In the genomic region with DNA sequence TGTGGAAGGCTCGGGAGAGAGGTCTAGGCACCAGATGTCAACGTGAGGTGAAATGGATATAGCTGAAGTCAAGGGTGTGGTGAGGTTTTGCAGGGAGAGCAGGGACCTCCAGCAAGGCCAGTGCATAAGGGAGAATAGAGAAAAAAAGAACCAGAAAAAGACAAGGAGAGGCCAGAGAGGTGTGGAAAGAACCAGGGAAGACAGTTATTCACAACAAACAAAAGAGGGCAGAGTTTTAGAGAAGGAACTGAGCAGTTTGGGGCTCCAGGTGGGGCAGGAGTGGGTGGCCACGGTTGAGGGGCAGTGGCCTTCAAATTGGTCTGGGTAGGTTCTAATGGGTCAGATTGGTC, we compare ENCODE assay signal across 8 cellular contexts. TPM values are rescaled to one million over a fixed set of nuclear protein-coding genes. Genes with fewer than 3 reads are reported as not detected.
A peak's percentile ranks its signal among the peaks of the same experiment; 100 is the strongest.
DNase-seq lines count a peak whose midpoint lies in the region; ATAC-seq and TF ChIP-seq lines count a peak whose summit lies in the region.

No MANE protein-coding gene starts in this region.

- no peak for ATAC-seq in GM21529 (IDR thresholded peaks at IDR 0.05; ENCODE audit: unreplicated experiment)
- ATAC-seq in GM18873 (IDR thresholded peaks at IDR 0.05; ENCODE audit: low FRiP score, unreplicated experiment) = no peak

- H3K4me1 ChIP-seq in A673 (ENCODE audit: insufficient read depth, low read length, poor library complexity, severe bottlenecking) (peaks cover 12% of the 10 kb centered on the region), mononuclear cell (ENCODE audit: insufficient read depth, low read length) (peaks cover 29% of the 10 kb centered on the region)

- H3K4me1 Mint-ChIP-seq in IgD-negative memory B cell = peaks cover 13 to 22% (median 21%) of the 10 kb centered on the region in 3 donors

- H3K9me3 ChIP-seq in A673 (ENCODE audit: low read depth, low read length, poor library complexity, severe bottlenecking) (no peaks in the 10 kb centered on the region), mononuclear cell (ENCODE audit: low read depth, low read length) (no peaks in the 10 kb centered on the region)

- TF ChIP-seq CTCF in A673 (conservative IDR thresholded peaks at IDR 0.05; ENCODE audit: low read depth, low read length) = no peak
- TF ChIP-seq CTCF in brain microvascular endothelial cell (IDR thresholded peaks at IDR 0.05; ENCODE audit: low read depth, low read length, missing control alignments) = no peak

- no peaks in the 10 kb centered on the region for H3K9me3 Mint-ChIP-seq in IgD-negative memory B cell

- in situ Hi-C loops in brain microvascular endothelial cell (cut with HindIII; ENCODE audit: low pct_ligation_motif_present, low sequenced_read_pairs) = no loop called here

- peak overlapping the region; percentile 56 for H3K4me3 ChIP-seq in A673 (ENCODE audit: low read depth, low read length, poor library complexity, severe bottlenecking)
- H3K4me3 ChIP-seq in brain microvascular endothelial cell (ENCODE audit: low read depth, low read length) = peak overlapping the region; percentile 71
- H3K4me3 ChIP-seq in mononuclear cell (ENCODE audit: low read length) = peak overlapping the region; percentile 93

- TSS peak; percentile 35 for BruUV-seq in A673 (replicated peaks; lab: Mats Ljungman, UMichigan)

- DNase-seq in A673 (ENCODE audit: low spot score) (no peak), brain microvascular endothelial cell (no peak)
- DNase-seq in activated effector memory CD4-positive, alpha-beta T cell treated with anti-CD3 and anti-CD28 coated beads, Interleukin-2, amount 50 U/mL, for 16 hours = no peak
- DNase-seq in stimulated activated CD4-positive, alpha-beta T cell treated with anti-CD3 and anti-CD28 coated beads, Interleukin-15, amount 100 ng/mL, for 24 hours = no peak

- POLR2A ChIA-PET in A673 (lab: Charles Lee; ENCODE audit: low non-redundant PET) = interaction anchor here (0.6 kb wide), 1 partner anchor 12 kb away, joined by 5 read pairs; a partner anchor contains a TSS

- no peaks in the 10 kb centered on the region for H3K27me3 Mint-ChIP-seq in IgD-negative memory B cell

- H3K27me3 ChIP-seq in A673 (replicated peaks; ENCODE audit: insufficient read depth, low read depth, low read length, poor library complexity) (no peaks in the 10 kb centered on the region), brain microvascular endothelial cell (replicated peaks) (no peaks in the 10 kb centered on the region), mononuclear cell (ENCODE audit: insufficient read depth, low read length) (no peaks in the 10 kb centered on the region)

- CTCF ChIA-PET in A673 (lab: Charles Lee) = interaction anchor here (0.6 to 2.8 kb wide), 5 partner anchors 36 to 264 kb away, joined by 3 to 21 read pairs (median 7); no protein-coding TSS in a partner anchor

- peak overlapping the region; percentile 89 to 97 (median 94) for H3K4me3 Mint-ChIP-seq in IgD-negative memory B cell

- intact Hi-C loops in A673 (cut with micrococcal nuclease; ENCODE audit: unreplicated experiment) = loop anchor here (2.0 to 5.0 kb wide), 4 partner anchors 35 to 251 kb away; no protein-coding TSS in a partner anchor

- H3K36me3 ChIP-seq in A673 (ENCODE audit: insufficient read depth, low read length, poor library complexity, severe bottlenecking) (no peaks in the 10 kb centered on the region), brain microvascular endothelial cell (replicated peaks) (no peaks in the 10 kb centered on the region)

- H3K27ac ChIP-seq in A673 (ENCODE audit: low read depth, low read length, poor library complexity, severe bottlenecking) (peak overlapping the region; percentile 97), brain microvascular endothelial cell (peak overlapping the region; percentile 98)

- peak overlapping the region; percentile 65 to 96 (median 94) for H3K27ac Mint-ChIP-seq in IgD-negative memory B cell

- no peaks in the 10 kb centered on the region for H3K36me3 Mint-ChIP-seq in IgD-negative memory B cell

RNA-seq across cellular contexts. Expression of a gene that starts 11.6 kb away (rescaled TPM):
- total RNA-seq in A673 (2021) (92.7 and 97.3 TPM in 2 replicates), mononuclear cell (14.5 TPM)
- polyA plus RNA-seq in IgD-negative memory B cell = 27.6 TPM

RNA-seq across cellular contexts. Expression of a gene that starts 16.7 kb away (rescaled TPM):
- total RNA-seq in A673 (2021) (34.8 and 37.5 TPM in 2 replicates), mononuclear cell (58.4 TPM)
- 77.8 TPM for polyA plus RNA-seq in IgD-negative memory B cell
